In genomic region chr19:53865523-53865917, GRCh38 we compare ENCODE assay signal across 9 cellular contexts. TPM values are rescaled to one million over a fixed set of nuclear protein-coding genes. Genes with fewer than 3 reads are reported as not detected.
A peak's percentile ranks its signal among the peaks of the same experiment; 100 is the strongest.
DNase-seq lines count a peak whose midpoint lies in the region; ATAC-seq and TF ChIP-seq lines count a peak whose summit lies in the region.
"Had no signal": no experiment of that assay in that cellular context is flagged by ENCODE, and none has a peak within 500 bp of the region (broad histone marks: within the 10 kb centered on the region; RNA-seq: fewer than 3 reads in every experiment).

No MANE protein-coding gene starts in this region.

- no peaks in the 10 kb centered on the region for H3K27me3 ChIP-seq in rectal smooth muscle tissue (ENCODE audit: control insufficient read depth, insufficient read depth, low read length)

- peak overlapping the region; percentile 81 to 97 for H3K27ac Mint-ChIP-seq in T-cell

- no peak for TF ChIP-seq CTCF in fibroblast of villous mesenchyme (IDR thresholded peaks at IDR 0.05; ENCODE audit: insufficient read depth, low read depth, low read length)

- peak overlapping the region; percentile 99 for H3K27ac ChIP-seq in rectal smooth muscle tissue (ENCODE audit: low read depth, low read length)

- peaks cover 8% of the 10 kb centered on the region for H3K4me1 ChIP-seq in rectal smooth muscle tissue (ENCODE audit: control insufficient read depth, insufficient read depth, low read length)

- DNase-seq in Caki2 (ENCODE audit: low read depth) (peak; percentile 82), T-cell (no peak), fibroblast of villous mesenchyme (ENCODE audit: low read depth) (no peak), dedifferentiated amniotic fluid mesenchymal stem cell (ENCODE audit: extremely low spot score) (no peak), NCI-H2107 treated with DMSO at 0.1 percent for 48 hours (lab: John Stamatoyannopoulos, UW; ENCODE audit: unreplicated experiment) (no peak), NCI-H524 (lab: John Stamatoyannopoulos, UW) (no peak), NCI-H1436 (lab: John Stamatoyannopoulos, UW) (no peak)
- DNase-seq: NCI-H1048 had no signal

- peaks cover 23 to 30% (median 29%) of the 10 kb centered on the region in 3 donors for H3K4me1 Mint-ChIP-seq in T-cell

- H3K4me3 Mint-ChIP-seq in T-cell = peak overlapping the region; percentile 81 to 99 (median 96)

- in situ Hi-C loops in Caki2 (cut with HindIII; ENCODE audit: low pct_unique_long_range_greater_than_20kb, low sequenced_read_pairs) = no loop called here

- no peaks in the 10 kb centered on the region for H3K36me3 ChIP-seq in rectal smooth muscle tissue (ENCODE audit: control insufficient read depth, insufficient read depth, low read length)

- POLR2A ChIA-PET in T-cell (lab: Charles Lee) = no interaction called here

- H3K36me3 Mint-ChIP-seq in T-cell = no peaks in the 10 kb centered on the region

- no peaks in the 10 kb centered on the region for H3K27me3 Mint-ChIP-seq in T-cell

- CTCF ChIA-PET in T-cell (lab: Charles Lee) = interaction anchor here in 1 of 2 donors (0.5 to 1.2 kb wide), 2 partner anchors 12 to 406 kb away, joined by 3 to 6 read pairs; no protein-coding TSS in a partner anchor

- no peak for ATAC-seq in T-cell (replicated peaks in 1 of 4)

- peak overlapping the region; percentile 63 for H3K4me3 ChIP-seq in fibroblast of villous mesenchyme (ENCODE audit: low read depth, low read length)
- peak overlapping the region; percentile 72 for H3K4me3 ChIP-seq in rectal smooth muscle tissue (ENCODE audit: low read length)

- H3K9me3 Mint-ChIP-seq in T-cell = no peaks in the 10 kb centered on the region

- H3K9ac ChIP-seq in rectal smooth muscle tissue (ENCODE audit: low read length) = no peak overlapping the region

RNA-seq across cellular contexts. Expression of gene MYADM, which starts 2.2 kb away (rescaled TPM):
- 17.3 and 19.2 TPM in 2 replicates for total RNA-seq in Caki2 (2014; rRNA removed; shearing (Covaris generic); ENCODE audit: low replicate concordance)
- total RNA-seq in T-cell (100 to 1,000 TPM in 2 of 5 donors, 10 to 100 TPM in 3; 49.9 to 335 (median 70.9) TPM), fibroblast of villous mesenchyme (31.1 and 34.8 TPM in 2 replicates)

RNA-seq across cellular contexts. Expression of gene PRKCG, which starts 16.5 kb away (rescaled TPM):
- 0.10 TPM in 1 of 2 replicates, not detected in the other for total RNA-seq in Caki2 (2014; rRNA removed; shearing (Covaris generic); ENCODE audit: low replicate concordance)
- total RNA-seq in T-cell = 1 to 10 TPM in 1 of 5 donors, under 1 TPM in 2, not detected in 2; 0.15 to 2.4 (median 0.32) TPM
- under 0.01 and 0.43 TPM in 2 replicates for total RNA-seq in fibroblast of villous mesenchyme

RNA-seq across cellular contexts. Expression of gene NLRP12, which starts 41.4 kb away (rescaled TPM):
- total RNA-seq in Caki2 (2014; rRNA removed; shearing (Covaris generic); ENCODE audit: low replicate concordance) = not detected in 2 replicates
- total RNA-seq in T-cell (not detected), fibroblast of villous mesenchyme (not detected in 2 replicates)

RNA-seq across cellular contexts. Expression of gene CACNG7, which starts 43.6 kb away (rescaled TPM):
- not detected in 2 replicates for total RNA-seq in Caki2 (2014; rRNA removed; shearing (Covaris generic); ENCODE audit: low replicate concordance)
- total RNA-seq in T-cell (not detected), fibroblast of villous mesenchyme (0.32 and 0.43 TPM in 2 replicates)
